Comparison of ENCODE assay signal across 19 cellular contexts in genomic region chr14:104980601-104981531, GRCh38. TPM values are rescaled to one million over a fixed set of nuclear protein-coding genes. Genes with fewer than 3 reads are reported as not detected.
DNase-seq lines count a peak whose midpoint lies in the region; ATAC-seq and TF ChIP-seq lines count a peak whose summit lies in the region.
"Had no signal": no experiment of that assay in that cellular context is flagged by ENCODE, and none has a peak within 500 bp of the region (broad histone marks: within the 10 kb centered on the region; RNA-seq: fewer than 3 reads in every experiment).

No MANE protein-coding gene starts in this region.

- peak overlapping the region in 5 of 11 experiments; percentile 9 to 64 (median 38); a peak in 7 of 22 replicates for H3K27ac ChIP-seq in BLaER1 treated with 17β-estradiol and CSF1 and Interleukin-3, amounts not matched to agents 10 nM and 100 nM
- H3K27ac ChIP-seq in RWPE2 (ENCODE audit: poor library complexity, severe bottlenecking) (peak overlapping the region; percentile 23), liver (ENCODE audit: low read depth in 1 of 2, low read length in 2 of 2) (peak overlapping the region; percentile 23 to 57), psoas muscle (peak overlapping the region; percentile 39)

- peaks cover 0 to 12% (median 0%) of the 10 kb centered on the region in 11 experiments; a peak in 5 of 22 replicates for H3K27me3 ChIP-seq in BLaER1 treated with 17β-estradiol and CSF1 and Interleukin-3, amounts not matched to agents 10 nM and 100 nM
- H3K27me3 ChIP-seq in RWPE2 (ENCODE audit: insufficient read depth, poor library complexity, severe bottlenecking) (no peaks in the 10 kb centered on the region), liver (ENCODE audit: control insufficient read depth in 4 of 4, insufficient read depth in 4 of 4, low read length in 3 of 4) (no peaks in the 10 kb centered on the region), psoas muscle (ENCODE audit: insufficient read depth in 3 of 3, low read length in 2 of 3) (peaks cover 0 to 4% (median 0%) of the 10 kb centered on the region in 3 donors)

- no peak for TF ChIP-seq CTCF in RWPE2 (IDR thresholded peaks at IDR 0.05; ENCODE audit: poor library complexity, severe bottlenecking)
- TF ChIP-seq CTCF in liver (IDR thresholded peaks at IDR 0.05; ENCODE audit: low read depth, low read length, missing input control): no peak
- no peak for TF ChIP-seq CTCF in psoas muscle (IDR thresholded peaks at IDR 0.05)

- ATAC-seq in RWPE2 (ENCODE audit: low read depth) (no peak), psoas muscle (peak in 1 of 4 donors; percentile 12), HG02840 (IDR thresholded peaks at IDR 0.05; ENCODE audit: low FRiP score, unreplicated experiment) (no peak)
- ATAC-seq: activated CD4-positive, alpha-beta T cell treated with anti-CD3 and anti-CD28 coated beads for 36 hours; effector memory CD8-positive, alpha-beta T cell had no signal

- H3K36me3 ChIP-seq in BLaER1 treated with 17β-estradiol and CSF1 and Interleukin-3, amounts not matched to agents 10 nM and 100 nM: no peaks in the 10 kb centered on the region
- no peaks in the 10 kb centered on the region for H3K36me3 ChIP-seq in RWPE2 (ENCODE audit: low read depth)
- H3K36me3 ChIP-seq in liver (ENCODE audit: control insufficient read depth in 4 of 4, insufficient read depth in 3 of 4, low read depth in 1 of 4, low read length in 3 of 4): no peaks in the 10 kb centered on the region
- no peaks in the 10 kb centered on the region for H3K36me3 ChIP-seq in psoas muscle (ENCODE audit: insufficient read depth in 1 of 2, low read depth in 1 of 2)

- H3K9me3 ChIP-seq in BLaER1 treated with 17β-estradiol and CSF1 and Interleukin-3, amounts not matched to agents 10 nM and 100 nM (replicated peaks in 1 of 11): no peaks in the 10 kb centered on the region
- no peaks in the 10 kb centered on the region for H3K9me3 ChIP-seq in RWPE2 (ENCODE audit: severe bottlenecking)
- H3K9me3 ChIP-seq in liver (ENCODE audit: control insufficient read depth in 4 of 4, low read length in 3 of 4): no peaks in the 10 kb centered on the region
- H3K9me3 ChIP-seq in psoas muscle: no peaks in the 10 kb centered on the region

- intact Hi-C loops in psoas muscle (cut with DNase I): loop anchor here in 1 of 2 donors (2.0 kb wide), 1 partner anchor 40 kb away; the partner anchor contains the start of gene CDCA4

- WGBS in liver: 92% methylated on average over 22 of the region's 22 CpGs
- WGBS in psoas muscle, 3 donors: 81 to 91% (median 85%) methylated on average over 22 of the region's 22 CpGs

- peaks cover 41 to 89% (median 80%) of the 10 kb centered on the region in 10 experiments for H3K4me1 ChIP-seq in BLaER1 treated with 17β-estradiol and CSF1 and Interleukin-3, amounts not matched to agents 10 nM and 100 nM
- H3K4me1 ChIP-seq in RWPE2 (ENCODE audit: insufficient read depth, poor library complexity, severe bottlenecking): peaks cover 16% of the 10 kb centered on the region
- peaks cover 6 to 33% (median 26%) of the 10 kb centered on the region in 4 donors for H3K4me1 ChIP-seq in liver (ENCODE audit: control insufficient read depth in 4 of 4, insufficient read depth in 4 of 4, low read length in 3 of 4)
- H3K4me1 ChIP-seq in psoas muscle: peaks cover 27% of the 10 kb centered on the region

- H3K4me3 ChIP-seq in BLaER1 treated with 17β-estradiol and CSF1 and Interleukin-3, amounts not matched to agents 10 nM and 100 nM: no peak overlapping the region
- H3K4me3 ChIP-seq in RWPE2 (ENCODE audit: severe bottlenecking) (no peak overlapping the region), liver (ENCODE audit: low read depth in 1 of 3, low read length in 3 of 3) (no peak overlapping the region), psoas muscle (no peak overlapping the region)

- DNase-seq in RWPE2 (ENCODE audit: low spot score) (peak; percentile 66), psoas muscle (peak in 1 of 2 donors; percentile 54), medulla oblongata (ENCODE audit: extremely low spot score) (no peak), SK-N-DZ (ENCODE audit: low spot score) (no peak), T-helper 2 cell (no peak)
- DNase-seq: activated CD4-positive, alpha-beta T cell treated with anti-CD3 and anti-CD28 coated beads for 36 hours; activated naive CD8-positive, alpha-beta T cell treated with anti-CD3 and anti-CD28 coated beads for 36 hours; effector memory CD8-positive, alpha-beta T cell; glutamatergic neuron; Karpas-422; NCI-H1092; NCI-H2081; NCI-H510A had no signal

- H3K9ac ChIP-seq in BLaER1 treated with 17β-estradiol and CSF1 and Interleukin-3, amounts not matched to agents 10 nM and 100 nM: peak overlapping the region in 5 of 11 experiments; percentile 2 to 62 (median 61); a peak in 8 of 22 replicates
- no peak overlapping the region for H3K9ac ChIP-seq in liver (ENCODE audit: low read depth in 1 of 2, low read length in 2 of 2)

- H4K20me1 ChIP-seq in BLaER1 treated with 17β-estradiol and CSF1 and Interleukin-3, amounts not matched to agents 10 nM and 100 nM: peaks cover 0 to 27% (median 10%) of the 10 kb centered on the region in 11 experiments; a peak in 10 of 22 replicates

- TF ChIP-seq RAD21 in liver (IDR thresholded peaks at IDR 0.05): no peak

- H3K4me2 ChIP-seq in BLaER1 treated with 17β-estradiol and CSF1 and Interleukin-3, amounts not matched to agents 10 nM and 100 nM: peak overlapping the region; percentile 71 to 100 (median 87); a peak in 20 of 22 replicates

TF ChIP-seq in liver, 16 proteins besides CTCF, POLR2A, EP300 and RAD21 (continues in another document):
- TF ChIP-seq ZBTB33 (IDR thresholded peaks at IDR 0.05) (no peak), HNF4G (IDR thresholded peaks at IDR 0.05) (no peak), EGR1 (IDR thresholded peaks at IDR 0.05; ENCODE audit: low read depth in 2 of 2) (no peak), GABPA (IDR thresholded peaks at IDR 0.05 in 1 of 2, conservative IDR thresholded peaks at IDR 0.05 in 1 of 2) (no peak), MAX (IDR thresholded peaks at IDR 0.05) (no peak), JUND (IDR thresholded peaks at IDR 0.05) (no peak), RXRA (IDR thresholded peaks at IDR 0.05) (no peak), SP1 (IDR thresholded peaks at IDR 0.05) (no peak)

RNA-seq across cellular contexts. Expression of gene AHNAK2, which starts 2.7 kb away (rescaled TPM):
- total RNA-seq in liver (1 to 10 TPM in 1 of 2 donors, under 1 TPM in 1; 0.05 to 2.6 TPM), psoas muscle (1 to 10 TPM; 1.3 to 4.7 (median 3.4) TPM)
- polyA plus RNA-seq in liver (1 to 10 TPM in 1 of 2 donors, under 1 TPM in 1; 0.40 to 1.9 TPM), psoas muscle (1 to 10 TPM in 1 of 3 donors, under 1 TPM in 2; 0.69 to 2.0 (median 0.75) TPM)
- 0.02 TPM in 1 of 2 replicates, not detected in the other for polyA plus RNA-seq in SK-N-DZ (2014; cell fraction: cytosol; rRNA removed)
- 0.35 TPM in 1 of 2 replicates, not detected in the other for polyA plus RNA-seq in SK-N-DZ (2014; cell fraction: nucleus; rRNA removed)

RNA-seq across cellular contexts. Expression of gene CLBA1, which starts 4.7 kb away (rescaled TPM):
- total RNA-seq in liver (1 to 10 TPM in 1 of 2 donors, under 1 TPM in 1; 0.98 to 3.5 TPM), psoas muscle (1 to 10 TPM; 1.3 to 2.2 (median 1.6) TPM)
- polyA plus RNA-seq in liver (1 to 10 TPM; 1.0 to 3.9 TPM), psoas muscle (1 to 10 TPM; 1.7 to 6.8 (median 6.1) TPM)
- polyA plus RNA-seq in SK-N-DZ (2014; cell fraction: cytosol; rRNA removed): 1.4 and 2.6 TPM in 2 replicates
- polyA plus RNA-seq in SK-N-DZ (2014; cell fraction: nucleus; rRNA removed): 3.4 and 5.5 TPM in 2 replicates

RNA-seq across cellular contexts. Expression of gene CDCA4, which starts 40.0 kb away (rescaled TPM):
- total RNA-seq in liver: 10 to 100 TPM in 1 of 2 donors, 1 to 10 TPM in 1; 2.9 to 34.5 TPM
- 1 to 10 TPM; 1.2 to 2.5 TPM for polyA plus RNA-seq in liver
- 1 to 10 TPM in 2 of 4 donors, under 1 TPM in 2; 0.79 to 1.8 (median 1.1) TPM for total RNA-seq in psoas muscle
- 1 to 10 TPM; 1.3 to 3.3 (median 2.1) TPM for polyA plus RNA-seq in psoas muscle
- polyA plus RNA-seq in SK-N-DZ (2014; cell fraction: cytosol; rRNA removed): 41.8 and 41.9 TPM in 2 replicates
- polyA plus RNA-seq in SK-N-DZ (2014; cell fraction: nucleus; rRNA removed): 26.1 and 27.9 TPM in 2 replicates

RNA-seq across cellular contexts. Expression of gene PLD4, which starts 56.2 kb away (rescaled TPM):
- total RNA-seq in liver (10 to 100 TPM in 1 of 2 donors, under 1 TPM in 1; under 0.01 to 14.5 TPM), psoas muscle (under 1 TPM in 2 of 4 donors, not detected in 2; 0.04 to 0.25 TPM)
- polyA plus RNA-seq in liver (under 1 TPM; 0.31 to 0.39 TPM), psoas muscle (not detected)
- 0.10 TPM in 1 of 2 replicates, not detected in the other for polyA plus RNA-seq in SK-N-DZ (2014; cell fraction: cytosol; rRNA removed)
- 0.37 TPM in 1 of 2 replicates, not detected in the other for polyA plus RNA-seq in SK-N-DZ (2014; cell fraction: nucleus; rRNA removed)
- total RNA-seq: activated CD4-positive, alpha-beta T cell treated with anti-CD3 and anti-CD28 coated beads for 36 hours; activated naive CD8-positive, alpha-beta T cell treated with anti-CD3 and anti-CD28 coated beads for 36 hours; H4; HT-29; left lobe of liver had no signal
